In the genomic region with DNA sequence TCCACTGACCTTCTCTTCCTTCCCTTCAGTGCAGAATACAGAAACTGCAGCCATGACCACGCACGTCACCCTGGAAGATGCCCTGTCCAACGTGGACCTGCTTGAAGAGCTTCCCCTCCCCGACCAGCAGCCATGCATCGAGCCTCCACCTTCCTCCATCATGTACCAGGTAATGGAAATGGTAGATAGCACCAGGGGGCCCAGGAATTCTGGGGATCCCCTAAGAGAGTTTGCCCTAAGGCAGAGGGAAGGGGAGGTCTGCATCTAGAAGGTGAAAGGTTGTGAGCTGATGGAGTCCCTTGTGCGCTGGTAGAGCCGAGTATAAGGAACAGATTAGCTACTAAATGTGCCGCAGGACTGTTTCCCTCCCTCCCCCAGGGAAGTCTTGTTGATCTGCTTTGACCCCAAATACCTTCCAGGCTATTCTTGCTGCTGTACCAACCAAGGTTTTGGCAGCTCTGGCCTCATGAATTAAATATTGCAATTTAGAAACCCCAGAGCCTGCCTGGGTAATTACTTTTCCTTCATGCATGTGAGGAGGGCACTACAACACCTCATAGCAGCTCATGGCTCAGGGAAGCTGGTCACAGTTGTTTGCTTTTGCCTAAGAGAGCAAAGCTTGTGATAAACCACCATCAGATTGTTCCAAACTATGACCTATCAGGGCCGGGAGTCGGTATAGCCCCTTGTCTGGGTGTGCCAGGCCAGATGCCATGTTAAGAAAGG, we compare ENCODE assay signal across 19 cellular contexts. TPM values are rescaled to one million over a fixed set of nuclear protein-coding genes. Genes with fewer than 3 reads are reported as not detected.
DNase-seq lines count a peak whose midpoint lies in the region; ATAC-seq, FAIRE-seq and TF ChIP-seq lines count a peak whose summit lies in the region.
"Had no signal": no experiment of that assay in that cellular context is flagged by ENCODE, and none has a peak within 500 bp of the region (broad histone marks: within the 10 kb centered on the region; RNA-seq: fewer than 3 reads in every experiment).

No MANE protein-coding gene starts in this region.

- no peak overlapping the region for H3K27ac Mint-ChIP-seq in activated CD8-positive, alpha-beta memory T cell treated with anti-CD3 and anti-CD28 coated beads, Interleukin-2, amount 10 ng/mL, durations not matched to agents 7 days and 5 days
- peak overlapping the region; percentile 19 for H3K27ac Mint-ChIP-seq in stimulated activated memory B cell treated with anti-CD40 and anti-IgM and Interleukin-4, amounts not matched to agents 10 μg/mL and 1 μg/mL and 100 μg/mL, for 72 hours

- FAIRE-seq in kidney (lab: Jason Lieb, UNC): no peak
- FAIRE-seq: GM12892 had no signal

- peaks cover 75% of the 10 kb centered on the region for H3K36me3 Mint-ChIP-seq in activated CD8-positive, alpha-beta memory T cell treated with anti-CD3 and anti-CD28 coated beads, Interleukin-2, amount 10 ng/mL, durations not matched to agents 7 days and 5 days
- H3K36me3 Mint-ChIP-seq in stimulated activated memory B cell treated with anti-CD40 and anti-IgM and Interleukin-4, amounts not matched to agents 10 μg/mL and 1 μg/mL and 100 μg/mL, for 72 hours: peaks cover 68% of the 10 kb centered on the region

- peaks cover 68% of the 10 kb centered on the region for H3K4me1 Mint-ChIP-seq in activated CD8-positive, alpha-beta memory T cell treated with anti-CD3 and anti-CD28 coated beads, Interleukin-2, amount 10 ng/mL, durations not matched to agents 7 days and 5 days
- peaks cover 61% of the 10 kb centered on the region for H3K4me1 Mint-ChIP-seq in stimulated activated memory B cell treated with anti-CD40 and anti-IgM and Interleukin-4, amounts not matched to agents 10 μg/mL and 1 μg/mL and 100 μg/mL, for 72 hours

- CTCF ChIA-PET in activated CD8-positive, alpha-beta memory T cell treated with anti-CD3 and anti-CD28 coated beads, Interleukin-2, amount 10 ng/mL, durations not matched to agents 7 days and 5 days (lab: Charles Lee): interaction anchor here (0.9 to 1.5 kb wide), 3 partner anchors 9 to 31 kb away, joined by 3 to 4 read pairs (median 3); no protein-coding TSS in a partner anchor

- H3K27ac ChIP-seq in kidney (ENCODE audit: low read depth in 2 of 2, low read length in 2 of 2): peak overlapping the region; percentile 85 to 89
- H3K27ac ChIP-seq: BLaER1, thyroid gland had no signal

- intact Hi-C loops in kidney (cut with DNase I): no loop called here

- peak; percentile 47 for DNase-seq in activated CD8-positive, alpha-beta memory T cell treated with anti-CD3 and anti-CD28 coated beads for 24 hours
- no peak for DNase-seq in activated CD8-positive, alpha-beta memory T cell treated with anti-CD3 and anti-CD28 coated beads, Interleukin-2, amount 10 ng/mL, durations not matched to agents 7 days and 5 days
- peak; percentile 58 for DNase-seq in astrocyte of the hippocampus (ENCODE audit: low read depth, low spot score)
- no peak for DNase-seq in kidney
- DNase-seq in activated effector memory CD4-positive, alpha-beta T cell treated with anti-CD3 and anti-CD28 coated beads, Interleukin-2, amount 50 U/mL, for 16 hours: no peak
- DNase-seq: activated gamma-delta T cell, dermis blood vessel endothelial cell, gastrocnemius medialis, Kasumi-1, NCI-H1092, PC-3, small intestine, T-helper 9 cell, thyroid gland had no signal

- peaks cover 3 to 13% of the 10 kb centered on the region in 2 donors for H3K36me3 ChIP-seq in kidney (ENCODE audit: control insufficient read depth in 1 of 2, insufficient read depth in 2 of 2, low read length in 2 of 2)
- H3K36me3 ChIP-seq: gastrocnemius medialis, thyroid gland had no signal

- peaks cover 11% of the 10 kb centered on the region for H3K9me3 Mint-ChIP-seq in activated CD8-positive, alpha-beta memory T cell treated with anti-CD3 and anti-CD28 coated beads, Interleukin-2, amount 10 ng/mL, durations not matched to agents 7 days and 5 days (ENCODE audit: low read depth)
- H3K9me3 Mint-ChIP-seq in stimulated activated memory B cell treated with anti-CD40 and anti-IgM and Interleukin-4, amounts not matched to agents 10 μg/mL and 1 μg/mL and 100 μg/mL, for 72 hours: peaks cover 2% of the 10 kb centered on the region

- H3K4me3 Mint-ChIP-seq in activated CD8-positive, alpha-beta memory T cell treated with anti-CD3 and anti-CD28 coated beads, Interleukin-2, amount 10 ng/mL, durations not matched to agents 7 days and 5 days: no peak overlapping the region
- H3K4me3 Mint-ChIP-seq in stimulated activated memory B cell treated with anti-CD40 and anti-IgM and Interleukin-4, amounts not matched to agents 10 μg/mL and 1 μg/mL and 100 μg/mL, for 72 hours: no peak overlapping the region

- H3K4me1 ChIP-seq in kidney (ENCODE audit: control insufficient read depth in 1 of 2, insufficient read depth in 1 of 2, low read depth in 1 of 2, low read length in 2 of 2): peaks cover 44 to 66% of the 10 kb centered on the region in 2 donors
- H3K4me1 ChIP-seq: thyroid gland had no signal

- ATAC-seq in activated CD8-positive, alpha-beta memory T cell treated with anti-CD3 and anti-CD28 coated beads, Interleukin-2, amount 10 ng/mL, durations not matched to agents 7 days and 5 days: no peak
- no peak for ATAC-seq in stimulated activated memory B cell treated with anti-CD40 and anti-IgM and Interleukin-4, amounts not matched to agents 10 μg/mL and 1 μg/mL and 100 μg/mL, for 72 hours
- ATAC-seq in HG02885 (IDR thresholded peaks at IDR 0.05; ENCODE audit: poor library complexity, unreplicated experiment) (no peak), GM19328 (IDR thresholded peaks at IDR 0.05; ENCODE audit: unreplicated experiment) (no peak)
- ATAC-seq: gastrocnemius medialis, PC-3 had no signal

- H3K9ac ChIP-seq in kidney (ENCODE audit: low read length in 2 of 2): peak overlapping the region; percentile 10 to 20
- H3K9ac ChIP-seq: BLaER1 had no signal

- no peak overlapping the region for H3K4me3 ChIP-seq in kidney (ENCODE audit: low read length in 2 of 2)
- H3K4me3 ChIP-seq: BLaER1, gastrocnemius medialis, thyroid gland had no signal

- H3K9me3 ChIP-seq in kidney (ENCODE audit: control insufficient read depth in 1 of 2, low read length in 2 of 2): no peaks in the 10 kb centered on the region
- H3K9me3 ChIP-seq: BLaER1, gastrocnemius medialis, thyroid gland had no signal

- no peaks in the 10 kb centered on the region for H3K27me3 Mint-ChIP-seq in activated CD8-positive, alpha-beta memory T cell treated with anti-CD3 and anti-CD28 coated beads, Interleukin-2, amount 10 ng/mL, durations not matched to agents 7 days and 5 days
- no peaks in the 10 kb centered on the region for H3K27me3 Mint-ChIP-seq in stimulated activated memory B cell treated with anti-CD40 and anti-IgM and Interleukin-4, amounts not matched to agents 10 μg/mL and 1 μg/mL and 100 μg/mL, for 72 hours

- TF ChIP-seq CTCF in kidney (IDR thresholded peaks at IDR 0.05; ENCODE audit: borderline replicate concordance, extremely low read depth, insufficient read depth): no peak

RNA-seq across cellular contexts. Expression of gene CYFIP2, which starts 19.6 kb away (rescaled TPM):
- total RNA-seq in activated CD8-positive, alpha-beta memory T cell treated with anti-CD3 and anti-CD28 coated beads, Interleukin-2, amount 10 ng/mL, durations not matched to agents 7 days and 5 days: 100 to 1,000 TPM; 382 to 438 TPM
- 128 TPM for total RNA-seq in kidney
- 217 TPM for polyA plus RNA-seq in kidney (ENCODE audit: insufficient read depth, low read depth, low replicate concordance)

Comparison
In these comparisons a context has a peak if more than half of its experiments do, and no peak if none do; other contexts are left out.
1. DNase-seq: peak in activated CD8-positive, alpha-beta memory T cell treated with anti-CD3 and anti-CD28 coated beads for 24 hours (single experiment) and astrocyte of the hippocampus (single experiment); none in activated CD8-positive, alpha-beta memory T cell treated with anti-CD3 and anti-CD28 coated beads, Interleukin-2, amount 10 ng/mL, durations not matched to agents 7 days and 5 days (single experiment), kidney (single experiment) and activated effector memory CD4-positive, alpha-beta T cell treated with anti-CD3 and anti-CD28 coated beads, Interleukin-2, amount 50 U/mL, for 16 hours (single experiment).